In the genomic region with DNA sequence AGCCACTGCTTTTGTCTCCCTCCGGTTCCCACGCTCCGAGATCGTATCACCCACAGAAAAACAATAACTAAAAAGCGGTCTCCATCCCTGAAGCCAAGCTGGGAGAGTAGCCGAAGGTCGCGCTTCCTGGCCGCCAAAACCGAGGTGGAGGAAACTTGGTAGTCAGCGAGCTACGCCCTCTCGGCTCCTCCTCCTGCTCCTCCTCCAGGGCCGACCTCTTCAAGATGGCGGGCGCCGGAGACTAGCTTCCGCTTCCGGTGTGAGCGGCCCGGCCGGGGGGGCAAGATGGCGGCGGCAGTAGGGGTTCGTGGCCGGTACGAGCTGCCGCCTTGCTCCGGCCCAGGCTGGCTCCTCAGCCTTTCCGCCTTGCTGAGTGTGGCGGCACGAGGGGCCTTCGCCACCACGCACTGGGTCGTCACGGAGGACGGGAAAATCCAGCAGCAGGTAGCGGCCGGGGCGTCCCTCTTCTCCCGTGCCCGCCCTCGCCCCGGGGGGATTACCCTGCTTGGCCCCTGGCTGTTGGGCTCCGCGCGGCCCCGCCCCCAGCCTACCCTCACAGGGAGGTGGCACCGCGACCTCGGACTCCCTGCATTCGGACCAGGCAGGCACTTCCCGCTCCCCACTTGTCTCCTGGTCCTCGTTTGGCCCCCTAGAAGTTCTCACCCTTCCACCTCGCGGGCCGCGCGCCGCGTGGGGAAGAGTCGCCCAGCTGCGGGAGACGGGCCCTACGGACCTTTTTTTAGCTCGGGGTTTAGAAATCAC, we compare ENCODE assay signal across 8 cellular contexts.
A peak's percentile ranks its signal among the peaks of the same experiment; 100 is the strongest.
DNase-seq lines count a peak whose midpoint lies in the region; ATAC-seq and FAIRE-seq lines count a peak whose summit lies in the region.

A gene with protein sequence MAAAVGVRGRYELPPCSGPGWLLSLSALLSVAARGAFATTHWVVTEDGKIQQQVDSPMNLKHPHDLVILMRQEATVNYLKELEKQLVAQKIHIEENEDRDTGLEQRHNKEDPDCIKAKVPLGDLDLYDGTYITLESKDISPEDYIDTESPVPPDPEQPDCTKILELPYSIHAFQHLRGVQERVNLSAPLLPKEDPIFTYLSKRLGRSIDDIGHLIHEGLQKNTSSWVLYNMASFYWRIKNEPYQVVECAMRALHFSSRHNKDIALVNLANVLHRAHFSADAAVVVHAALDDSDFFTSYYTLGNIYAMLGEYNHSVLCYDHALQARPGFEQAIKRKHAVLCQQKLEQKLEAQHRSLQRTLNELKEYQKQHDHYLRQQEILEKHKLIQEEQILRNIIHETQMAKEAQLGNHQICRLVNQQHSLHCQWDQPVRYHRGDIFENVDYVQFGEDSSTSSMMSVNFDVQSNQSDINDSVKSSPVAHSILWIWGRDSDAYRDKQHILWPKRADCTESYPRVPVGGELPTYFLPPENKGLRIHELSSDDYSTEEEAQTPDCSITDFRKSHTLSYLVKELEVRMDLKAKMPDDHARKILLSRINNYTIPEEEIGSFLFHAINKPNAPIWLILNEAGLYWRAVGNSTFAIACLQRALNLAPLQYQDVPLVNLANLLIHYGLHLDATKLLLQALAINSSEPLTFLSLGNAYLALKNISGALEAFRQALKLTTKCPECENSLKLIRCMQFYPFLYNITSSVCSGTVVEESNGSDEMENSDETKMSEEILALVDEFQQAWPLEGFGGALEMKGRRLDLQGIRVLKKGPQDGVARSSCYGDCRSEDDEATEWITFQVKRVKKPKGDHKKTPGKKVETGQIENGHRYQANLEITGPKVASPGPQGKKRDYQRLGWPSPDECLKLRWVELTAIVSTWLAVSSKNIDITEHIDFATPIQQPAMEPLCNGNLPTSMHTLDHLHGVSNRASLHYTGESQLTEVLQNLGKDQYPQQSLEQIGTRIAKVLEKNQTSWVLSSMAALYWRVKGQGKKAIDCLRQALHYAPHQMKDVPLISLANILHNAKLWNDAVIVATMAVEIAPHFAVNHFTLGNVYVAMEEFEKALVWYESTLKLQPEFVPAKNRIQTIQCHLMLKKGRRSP (plus strand): TSS at position 251 of the 762 bp plus-strand sequence. CDS start 35 bp downstream, at position 286.

- peak; percentile 33 for FAIRE-seq in islet of Langerhans (lab: Jason Lieb, UNC)

- no peaks in the 10 kb centered on the region for H3K27me3 Mint-ChIP-seq in central memory CD8-positive, alpha-beta T cell

- H3K9me3 Mint-ChIP-seq in central memory CD8-positive, alpha-beta T cell = no peaks in the 10 kb centered on the region

- H3K27ac Mint-ChIP-seq in central memory CD8-positive, alpha-beta T cell (ENCODE audit: low read depth) = peak within 1 kb of the TSS; percentile 99

- peaks cover 42% of the 10 kb centered on the region for H3K4me1 Mint-ChIP-seq in central memory CD8-positive, alpha-beta T cell

- H3K36me3 Mint-ChIP-seq in central memory CD8-positive, alpha-beta T cell (ENCODE audit: insufficient read depth) = peaks cover 17% of the 10 kb centered on the region

- H3K4me3 Mint-ChIP-seq in central memory CD8-positive, alpha-beta T cell = peak within 1 kb of the TSS; percentile 97

- peak; percentile 94 for DNase-seq in AG08396 (ENCODE audit: low spot score)
- DNase-seq in NCI-H345 treated with DMSO at 0.1 percent for 48 hours (lab: John Stamatoyannopoulos, UW; ENCODE audit: unreplicated experiment) = peak; percentile 92
- DNase-seq in activated CD4-positive, CD25-positive, alpha-beta regulatory T cell treated with anti-CD3 and anti-CD28 coated beads, Interleukin-2, amount 50 U/mL, for 16 hours (ENCODE audit: low read depth, low spot score) = peak; percentile 92
- peak; percentile 83 to 84 for DNase-seq in central memory CD8-positive, alpha-beta T cell (ENCODE audit: low spot score in 2 of 2)
- peak; percentile 91 for DNase-seq in stimulated activated CD4-positive, alpha-beta T cell treated with anti-CD3 and anti-CD28 coated beads, Interleukin-12 subunit alpha, Interleukin-12 subunit beta, amount 100 ng/mL, for 4 hours

- ATAC-seq in GM19023 (IDR thresholded peaks at IDR 0.05; ENCODE audit: unreplicated experiment) (peak; percentile 92), HG03280 (IDR thresholded peaks at IDR 0.05; ENCODE audit: unreplicated experiment) (peak; percentile 93)
- ATAC-seq in central memory CD8-positive, alpha-beta T cell (replicated peaks; ENCODE audit: extremely low read depth, poor library complexity, severe bottlenecking) = peak; percentile 97

Comparison
In these comparisons a context has a peak if more than half of its experiments do, and no peak if none do; other contexts are left out.
1. Peak in every context shown above with its lines: DNase-seq and ATAC-seq.